ENCODE assay signal across 1 cellular context in genomic region chr15:85033148-85033547, GRCh38.
TF ChIP-seq lines count a peak whose summit lies in the region.

No MANE protein-coding gene starts in this region.

TF ChIP-seq in HepG2, 621 proteins besides CTCF, POLR2A, EP300 and RAD21:
- TF ChIP-seq JUN (CRISPR knock-in tag; IDR thresholded peaks at IDR 0.05) (no peak), ZNF761 (CRISPR knock-in tag; conservative IDR thresholded peaks at IDR 0.05) (no peak), AGO1 (IDR thresholded peaks at IDR 0.05; ENCODE audit: low read depth, low read length, poor library complexity, severe bottlenecking) (no peak), THAP7 (CRISPR knock-in tag; IDR thresholded peaks at IDR 0.05) (no peak), DNMT1 (CRISPR knock-in tag; IDR thresholded peaks at IDR 0.05) (no peak), ZBTB44 (CRISPR knock-in tag; IDR thresholded peaks at IDR 0.05) (no peak), ZUFSP (CRISPR knock-in tag; IDR thresholded peaks at IDR 0.05; ENCODE audit: borderline replicate concordance) (no peak), IRX3 (CRISPR knock-in tag; IDR thresholded peaks at IDR 0.05; ENCODE audit: borderline replicate concordance, low read depth) (no peak), ZNF205 (CRISPR knock-in tag; IDR thresholded peaks at IDR 0.05) (no peak), DNMT3B (CRISPR knock-in tag; conservative IDR thresholded peaks at IDR 0.05) (no peak), PHF20 (CRISPR knock-in tag; IDR thresholded peaks at IDR 0.05) (no peak)
